8 cellular contexts compared by ENCODE assay signal in the genomic region with DNA sequence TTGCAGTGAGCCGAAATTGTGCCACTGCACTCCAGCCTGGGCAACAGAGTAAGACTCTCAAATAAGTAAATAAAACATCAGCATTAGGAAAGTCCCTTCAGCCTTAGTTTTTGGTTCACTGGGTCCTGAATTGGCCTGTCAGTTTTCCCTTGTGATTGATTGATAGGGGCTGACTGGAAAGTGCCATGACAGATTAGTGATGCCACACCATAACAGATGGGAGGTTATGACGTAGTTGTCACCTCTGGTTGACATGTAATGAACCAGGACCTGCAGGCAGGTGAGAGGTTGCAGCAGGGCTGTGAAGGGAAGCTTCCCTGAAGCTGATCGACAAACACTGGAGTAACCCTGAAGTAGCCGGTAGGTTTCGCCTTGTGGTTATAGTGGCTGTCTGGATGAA. TPM values are rescaled to one million over a fixed set of nuclear protein-coding genes. Genes with fewer than 3 reads are reported as not detected.
"Had no signal": no experiment of that assay in that cellular context is flagged by ENCODE, and none has a peak within 500 bp of the region (broad histone marks: within the 10 kb centered on the region; RNA-seq: fewer than 3 reads in every experiment).

No MANE protein-coding gene starts in this region.

- H3K4me3 ChIP-seq: GM23338 had no signal

- ATAC-seq: GM23338 had no signal

- FAIRE-seq: H1, H54 had no signal

- H3K9me3 Mint-ChIP-seq: GM23338, H9, HFFc6 had no signal

- DNase-seq: H9, HCEC 1CT, HFFc6, IMR-90, KBM-7 had no signal

- H3K27ac Mint-ChIP-seq: GM23338, HFFc6 had no signal

- H2AFZ ChIP-seq: GM23338 had no signal

- H3K4me2 ChIP-seq: GM23338 had no signal

- H3K4me1 Mint-ChIP-seq: GM23338 had no signal

- H3K4me3 Mint-ChIP-seq: GM23338, H9, HFFc6 had no signal

RNA-seq across cellular contexts. Expression of gene CDH3, which starts 41.8 kb away (rescaled TPM):
- total RNA-seq: IMR-90 had no signal
- polyA plus RNA-seq: IMR-90 had no signal

RNA-seq across cellular contexts. Expression of gene CDH1, which starts 50.2 kb away (rescaled TPM):
- polyA plus RNA-seq: IMR-90 had no signal
